In genomic region chr19:33226550-33227241, GRCh38 we compare ENCODE assay signal across 9 cellular contexts. TPM values are rescaled to one million over a fixed set of nuclear protein-coding genes. Genes with fewer than 3 reads are reported as not detected.
A peak's percentile ranks its signal among the peaks of the same experiment; 100 is the strongest.
DNase-seq lines count a peak whose midpoint lies in the region; ATAC-seq and TF ChIP-seq lines count a peak whose summit lies in the region.
"Had no signal": no experiment of that assay in that cellular context is flagged by ENCODE, and none has a peak within 500 bp of the region (broad histone marks: within the 10 kb centered on the region; RNA-seq: fewer than 3 reads in every experiment).

No MANE protein-coding gene starts in this region.

- peak overlapping the region; percentile 59 for H3K4me2 ChIP-seq in neural progenitor cell

- peaks cover 17% of the 10 kb centered on the region for H3F3A ChIP-seq in neural progenitor cell (ENCODE audit: low read depth)

- peaks cover 12% of the 10 kb centered on the region for H3K9me3 ChIP-seq in neural progenitor cell (ENCODE audit: low read depth)

- no peak overlapping the region for H3K9ac ChIP-seq in neural progenitor cell

- H3K79me2 ChIP-seq in neural progenitor cell (ENCODE audit: low read depth) = no peaks in the 10 kb centered on the region

- peaks cover 3% of the 10 kb centered on the region for H3K4me1 ChIP-seq in neural progenitor cell

- ATAC-seq in GM19463 (IDR thresholded peaks at IDR 0.05; ENCODE audit: unreplicated experiment) (no peak), HG03565 (IDR thresholded peaks at IDR 0.05; ENCODE audit: unreplicated experiment) (no peak)

- H3K4me1 Mint-ChIP-seq in endothelial cell (ENCODE audit: unreplicated experiment) (peaks cover 7% of the 10 kb centered on the region), neural progenitor cell (peaks cover 7% of the 10 kb centered on the region)

- DNase-seq in DMS114 treated with DMSO at 0.1 percent for 48 hours (lab: John Stamatoyannopoulos, UW; ENCODE audit: unreplicated experiment) (peak; percentile 73), NCI-H2196 treated with DMSO at 0.1 percent for 48 hours (lab: John Stamatoyannopoulos, UW; ENCODE audit: unreplicated experiment) (peak; percentile 21), endothelial cell (ENCODE audit: low spot score) (peak; percentile 38), neural progenitor cell (ENCODE audit: low spot score) (peak; percentile 76), dorsolateral prefrontal cortex (no peak), DMS79 (lab: John Stamatoyannopoulos, UW) (no peak)

- H3K27ac Mint-ChIP-seq in endothelial cell (ENCODE audit: unreplicated experiment) (no peak overlapping the region), neural progenitor cell (no peak overlapping the region)

- TF ChIP-seq CTCF in endothelial cell (IDR thresholded peaks at IDR 0.05; ENCODE audit: unreplicated experiment) (no peak), neural progenitor cell (IDR thresholded peaks at IDR 0.05) (peak; percentile 29), dorsolateral prefrontal cortex (IDR thresholded peaks at IDR 0.05 in 54 of 56, conservative IDR thresholded peaks at IDR 0.05 in 2 of 56; ENCODE audit: low read depth in 1 of 56, partially characterized antibody in 56 of 56) (no peak)

- H3K36me3 Mint-ChIP-seq in endothelial cell (ENCODE audit: low read depth, unreplicated experiment) (peaks cover 3% of the 10 kb centered on the region), neural progenitor cell (peaks cover 2% of the 10 kb centered on the region)

- no peak overlapping the region for H3K4me3 Mint-ChIP-seq in endothelial cell (ENCODE audit: unreplicated experiment)
- H3K4me3 Mint-ChIP-seq in neural progenitor cell = peak overlapping the region; percentile 77

- H3K27me3 ChIP-seq in neural progenitor cell (peaks cover 84% of the 10 kb centered on the region), dorsolateral prefrontal cortex (peaks cover 3 to 71% (median 36%) of the 10 kb centered on the region in 45 donors)

- no peaks in the 10 kb centered on the region for H3K36me3 ChIP-seq in neural progenitor cell
- H3K36me3 ChIP-seq: SJSA1 had no signal

- peak overlapping the region; percentile 83 for H2AFZ ChIP-seq in neural progenitor cell (replicated peaks)

- no peaks in the 10 kb centered on the region for H4K20me1 ChIP-seq in neural progenitor cell (ENCODE audit: low read depth)

- peaks cover 17% of the 10 kb centered on the region for H3K27me3 Mint-ChIP-seq in endothelial cell (ENCODE audit: unreplicated experiment)
- H3K27me3 Mint-ChIP-seq in neural progenitor cell (ENCODE audit: insufficient read depth, low read depth) = peaks cover 59% of the 10 kb centered on the region

- intact Hi-C loops in dorsolateral prefrontal cortex (cut with DNase I) = no loop called here

- peak overlapping the region; percentile 45 for H3K4me3 ChIP-seq in neural progenitor cell
- peak overlapping the region in 5 of 59 donors; percentile 4 to 34 (median 17) for H3K4me3 ChIP-seq in dorsolateral prefrontal cortex
- H3K4me3 ChIP-seq: SJSA1 had no signal

- H3K9me3 Mint-ChIP-seq in endothelial cell (ENCODE audit: unreplicated experiment) (no peaks in the 10 kb centered on the region), neural progenitor cell (peaks cover 27% of the 10 kb centered on the region)

- H3K27ac ChIP-seq in neural progenitor cell (no peak overlapping the region), dorsolateral prefrontal cortex (no peak overlapping the region)
- H3K27ac ChIP-seq: SJSA1 had no signal

RNA-seq across cellular contexts. Expression of gene SLC7A10, which starts 1.0 kb away (rescaled TPM):
- total RNA-seq in endothelial cell (ENCODE audit: unreplicated experiment) (4.4 TPM), neural progenitor cell (ENCODE audit: low replicate concordance) (0.79 and 0.81 TPM in 2 replicates), dorsolateral prefrontal cortex (10 to 100 TPM in 34 of 120 experiments, 1 to 10 TPM in 86; 2.9 to 33.9 (median 8.5) TPM)
- total RNA-seq: SJSA1 had no signal

RNA-seq across cellular contexts. Expression of gene LRP3, which starts 32.6 kb away (rescaled TPM):
- total RNA-seq in endothelial cell (ENCODE audit: unreplicated experiment) (5.4 TPM), neural progenitor cell (ENCODE audit: low replicate concordance) (7.5 and 40.0 TPM in 2 replicates), dorsolateral prefrontal cortex (100 to 1,000 TPM in 10 of 120 experiments, 10 to 100 TPM in 110; 25.9 to 174 (median 79.1) TPM)

Comparison
In these comparisons a context has a peak if more than half of its experiments do, and no peak if none do; other contexts are left out.
1. DNase-seq: peak in DMS114 treated with DMSO at 0.1 percent for 48 hours (single experiment), NCI-H2196 treated with DMSO at 0.1 percent for 48 hours (single experiment), endothelial cell (single experiment) and neural progenitor cell (single experiment); none in dorsolateral prefrontal cortex (0 of 10) and DMS79 (single experiment).